Comparison of ENCODE assay signal across 8 cellular contexts in the genomic region with DNA sequence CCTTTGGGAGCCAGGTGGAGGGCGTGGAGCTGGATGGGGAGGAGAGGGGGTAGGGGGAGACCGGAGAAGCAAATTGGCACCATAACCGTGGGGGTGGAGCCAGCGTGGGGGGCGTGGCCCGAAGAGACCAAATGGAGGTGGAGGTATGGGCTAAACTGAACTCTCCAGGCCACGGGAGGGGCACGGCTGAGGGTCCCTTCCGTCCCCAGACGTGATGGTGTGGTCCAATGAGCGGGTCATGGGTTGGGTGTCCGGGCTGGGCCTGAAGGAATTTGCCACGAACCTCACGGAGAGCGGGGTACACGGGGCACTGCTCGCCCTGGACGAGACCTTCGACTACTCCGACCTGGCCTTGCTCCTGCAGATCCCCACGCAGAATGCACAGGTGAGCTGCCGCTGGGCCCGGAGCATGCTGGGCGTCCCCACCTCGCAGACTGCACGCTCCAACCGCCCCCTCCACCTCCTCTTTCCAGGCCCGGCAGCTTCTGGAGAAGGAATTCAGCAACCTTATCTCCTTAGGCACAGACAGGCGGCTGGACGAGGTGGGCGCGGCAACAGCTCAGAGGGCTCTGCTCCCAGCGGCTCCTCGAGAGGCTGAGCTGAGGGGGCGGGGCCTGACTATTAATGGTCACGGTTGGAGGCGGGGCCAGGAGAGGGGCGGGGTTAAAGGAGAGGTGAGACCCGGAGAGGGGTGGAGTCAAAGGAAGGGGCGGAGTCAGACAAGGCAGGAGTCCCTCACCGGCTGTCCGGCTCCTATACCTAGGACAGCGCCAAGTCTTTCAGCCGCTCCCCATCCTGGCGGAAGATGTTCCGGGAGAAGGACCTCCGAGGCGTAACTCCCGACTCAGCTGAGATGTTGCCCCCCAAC. TPM values are rescaled to one million over a fixed set of nuclear protein-coding genes. Genes with fewer than 3 reads are reported as not detected.
A peak's percentile ranks its signal among the peaks of the same experiment; 100 is the strongest.
DNase-seq lines count a peak whose midpoint lies in the region; ATAC-seq and TF ChIP-seq lines count a peak whose summit lies in the region.

No MANE protein-coding gene starts in this region.

- no peak overlapping the region for H3K56ac ChIP-seq in IMR-90 (ENCODE audit: extremely low read depth, insufficient read depth, low read length)

- 0 out of 2 replicates have a peak overlapping the region, but pooled peaks have one; percentile 3 for H4K5ac ChIP-seq in IMR-90 (ENCODE audit: low read depth, low read length)

- POLR2A ChIA-PET in CD8-positive, alpha-beta T cell (lab: Charles Lee) = interaction anchor here (1.1 kb wide), 1 partner anchor 9 kb away, joined by 3 read pairs; no protein-coding TSS in a partner anchor
- POLR2A ChIA-PET in IMR-90 (lab: Charles Lee; ENCODE audit: unreplicated experiment) (no interaction called here), PC-3 (lab: Charles Lee; ENCODE audit: unreplicated experiment) (interaction anchor here (0.6 to 0.7 kb wide), 3 partner anchors 50 to 181 kb away, joined by 4 to 18 read pairs (median 5); no protein-coding TSS in a partner anchor)

- H2AFZ ChIP-seq in IMR-90 (replicated peaks; ENCODE audit: low read length, poor library complexity) (peak overlapping the region; percentile 98), PC-3 (ENCODE audit: low read length) (peak overlapping the region; percentile 70)

- intact Hi-C loops in CD8-positive, alpha-beta T cell (cut with DNase I, micrococcal nuclease) = loop anchor here (2.0 to 5.0 kb wide), 3 partner anchors 30 to 152 kb away; a partner anchor contains a TSS
- intact Hi-C loops in IMR-90 (cut with micrococcal nuclease) = loop anchor here (1.0 kb wide), 1 partner anchor 30 kb away; a partner anchor contains a TSS
- intact Hi-C loops in PC-3 (cut with micrococcal nuclease) = no loop called here

- no peak for TF ChIP-seq CTCF in CD8-positive, alpha-beta T cell (IDR thresholded peaks at IDR 0.05)
- TF ChIP-seq CTCF in IMR-90 (conservative IDR thresholded peaks at IDR 0.05; ENCODE audit: low read depth, low read length) (no peak), PC-3 (conservative IDR thresholded peaks at IDR 0.05; ENCODE audit: low read depth, low read length) (no peak), epithelial cell of esophagus (IDR thresholded peaks at IDR 0.05; ENCODE audit: insufficient read depth, low read depth, low read length, missing control alignments) (no peak), mesothelial cell of epicardium (IDR thresholded peaks at IDR 0.05; ENCODE audit: unreplicated experiment) (no peak)

- BruUV-seq in IMR-90 (replicated peaks; lab: Mats Ljungman, UMichigan) (no TSS peak), PC-3 (replicated peaks; lab: Mats Ljungman, UMichigan) (no TSS peak)

- no peaks in the 10 kb centered on the region for H3F3A ChIP-seq in PC-3 (ENCODE audit: low read length, unreplicated experiment)

- CTCF ChIA-PET in CD8-positive, alpha-beta T cell (lab: Charles Lee) = interaction anchor here (0.8 to 3.9 kb wide), 6 partner anchors 15 to 156 kb away, joined by 3 to 19 read pairs (median 4); a partner anchor contains a TSS
- CTCF ChIA-PET in IMR-90 (lab: Yijun Ruan, JAX) = interaction anchor here (2.0 kb wide), 1 partner anchor 51 kb away, joined by 6 read pairs; no protein-coding TSS in a partner anchor
- CTCF ChIA-PET in PC-3 (lab: Charles Lee) = interaction anchor here (0.6 to 2.0 kb wide), 4 partner anchors 21 to 74 kb away, joined by 4 to 11 read pairs (median 6); no protein-coding TSS in a partner anchor

- no peak overlapping the region for H2BK20ac ChIP-seq in IMR-90 (ENCODE audit: low read depth, low read length)

- no peak overlapping the region for H3K23ac ChIP-seq in IMR-90 (ENCODE audit: low read depth, low read length)

- no peak overlapping the region for H2BK120ac ChIP-seq in IMR-90 (ENCODE audit: low read depth, low read length)

- peak overlapping the region; percentile 91 for H3K4me2 ChIP-seq in IMR-90 (ENCODE audit: low read depth, low read length)
- H3K4me2 ChIP-seq in PC-3 (ENCODE audit: low read length) = peak overlapping the region; percentile 91

- in situ Hi-C loops in IMR-90 (cut with MboI; ENCODE audit: low sequenced_read_pairs) = no loop called here

- peak; percentile 53 to 83 (median 75) for DNase-seq in CD8-positive, alpha-beta T cell
- DNase-seq in IMR-90 (peak; percentile 86), PC-3 (peak; percentile 99), epithelial cell of esophagus (ENCODE audit: low read depth) (peak; percentile 97), mesothelial cell of epicardium (ENCODE audit: low spot score in 2 of 2, unreplicated experiment in 2 of 2) (peak; percentile 100)
- DNase-seq in activated T-cell treated with anti-CD3 and anti-CD28 coated beads, Interleukin-2, amount 50 U/mL, for 1 hour = peak; percentile 76
- peak; percentile 48 to 60 for DNase-seq in stimulated activated CD8-positive, alpha-beta memory T cell treated with anti-CD3 and anti-CD28 coated beads, Interleukin-15, amount 100 ng/mL, for 4 hours (ENCODE audit: low read depth in 2 of 2)

- peaks cover 47% of the 10 kb centered on the region for H3K4me1 ChIP-seq in CD8-positive, alpha-beta T cell (ENCODE audit: insufficient read depth, low read length)
- peaks cover 12% of the 10 kb centered on the region for H3K4me1 ChIP-seq in IMR-90 (ENCODE audit: control insufficient read depth, insufficient read depth, low read length)
- peaks cover 25% of the 10 kb centered on the region for H3K4me1 ChIP-seq in PC-3 (ENCODE audit: insufficient read depth, low read length)

- H2BK5ac ChIP-seq in IMR-90 (ENCODE audit: low read depth, low read length, poor library complexity, severe bottlenecking) = no peak overlapping the region

- ATAC-seq in CD8-positive, alpha-beta T cell = peak; percentile 61
- ATAC-seq in IMR-90 (ENCODE audit: low read depth) (peak; percentile 83), PC-3 (peak; percentile 70), HG03045 (IDR thresholded peaks at IDR 0.05; ENCODE audit: unreplicated experiment) (no peak)

- H3K9me3 ChIP-seq in CD8-positive, alpha-beta T cell (ENCODE audit: low read length) = no peaks in the 10 kb centered on the region
- H3K9me3 ChIP-seq in IMR-90 (ENCODE audit: control insufficient read depth, insufficient read depth, low read length) (no peaks in the 10 kb centered on the region), PC-3 (ENCODE audit: low read length) (no peaks in the 10 kb centered on the region)

- H3K9me1 ChIP-seq in IMR-90 (ENCODE audit: insufficient read depth, low read length) = no peaks in the 10 kb centered on the region

- peaks cover 34% of the 10 kb centered on the region for H3K4me1 Mint-ChIP-seq in CD8-positive, alpha-beta T cell (ENCODE audit: low read depth)
- peaks cover 35% of the 10 kb centered on the region for H3K4me1 Mint-ChIP-seq in mesothelial cell of epicardium

- H3K36me3 Mint-ChIP-seq in CD8-positive, alpha-beta T cell = no peaks in the 10 kb centered on the region
- H3K36me3 Mint-ChIP-seq in mesothelial cell of epicardium = no peaks in the 10 kb centered on the region

- H4K8ac ChIP-seq in IMR-90 (ENCODE audit: low read depth in 2 of 2, low read length in 2 of 2) = peak overlapping the region in 1 of 2 experiments; percentile 54; a peak in 1 of 4 replicates

- peak overlapping the region; percentile 79 for H2AK9ac ChIP-seq in IMR-90 (replicated peaks; ENCODE audit: low read depth, low read length, poor library complexity)

- peak overlapping the region; percentile 69 for H3K4ac ChIP-seq in IMR-90 (ENCODE audit: low read depth, low read length)

- H3K4me3 Mint-ChIP-seq in CD8-positive, alpha-beta T cell = peak overlapping the region; percentile 78
- peak overlapping the region; percentile 89 for H3K4me3 Mint-ChIP-seq in mesothelial cell of epicardium

- H3K4me3 ChIP-seq in CD8-positive, alpha-beta T cell (ENCODE audit: low read depth, low read length) = peak overlapping the region; percentile 60
- H3K4me3 ChIP-seq in IMR-90 (ENCODE audit: insufficient read depth, low read depth, low read length) (peak overlapping the region; percentile 53), PC-3 (ENCODE audit: low read length) (peak overlapping the region; percentile 71), epithelial cell of esophagus (ENCODE audit: low read length) (peak overlapping the region; percentile 77)

- H3K9me2 ChIP-seq in PC-3 (replicated peaks; ENCODE audit: low read length) = no peaks in the 10 kb centered on the region

- no peak overlapping the region for H4K91ac ChIP-seq in IMR-90 (ENCODE audit: insufficient read depth, low read depth, low read length)

- no peaks in the 10 kb centered on the region for H3K79me2 ChIP-seq in PC-3 (ENCODE audit: low read length)

- peaks cover 65% of the 10 kb centered on the region for H3K27me3 Mint-ChIP-seq in CD8-positive, alpha-beta T cell (ENCODE audit: low read depth)
- H3K27me3 Mint-ChIP-seq in mesothelial cell of epicardium (ENCODE audit: low read depth) = no peaks in the 10 kb centered on the region

- H2AK5ac ChIP-seq in IMR-90 (ENCODE audit: low read depth, low read length) = no peak overlapping the region; the same call in 1 of the 2 replicates

- no peak overlapping the region for H3K27ac ChIP-seq in CD8-positive, alpha-beta T cell (ENCODE audit: low read depth, low read length)
- H3K27ac ChIP-seq in IMR-90 (ENCODE audit: insufficient read depth, low read length) = no peak overlapping the region
- peak overlapping the region; percentile 44; the same call in 1 of the 2 replicates for H3K27ac ChIP-seq in PC-3 (ENCODE audit: low read length)

- 0 out of 4 replicates have a peak, but pooled peaks cover 0 to 7% of the 10 kb centered on the region in 2 experiments for H3K79me1 ChIP-seq in IMR-90 (ENCODE audit: low read depth in 1 of 2, low read length in 2 of 2)

- dilution Hi-C loops in IMR-90 (cut with HindIII; ENCODE audit: low sequenced_read_pairs, unreplicated experiment) = no loop called here

- no peak for TF ChIP-seq RAD21 in IMR-90 (IDR thresholded peaks at IDR 0.05; ENCODE audit: low read length)

- H3K14ac ChIP-seq in IMR-90 (replicated peaks; ENCODE audit: low read depth, low read length) = no peak overlapping the region

- no peaks in the 10 kb centered on the region for H3K9me3 Mint-ChIP-seq in CD8-positive, alpha-beta T cell
- peaks cover 1% of the 10 kb centered on the region for H3K9me3 Mint-ChIP-seq in mesothelial cell of epicardium

- H2BK15ac ChIP-seq in IMR-90 (ENCODE audit: low read depth, low read length) = no peak overlapping the region

- H4K20me1 ChIP-seq in IMR-90 (ENCODE audit: insufficient read depth, low read length) (no peaks in the 10 kb centered on the region), PC-3 (ENCODE audit: low read length) (no peaks in the 10 kb centered on the region)

- no peak overlapping the region for H3K18ac ChIP-seq in IMR-90 (ENCODE audit: low read depth, low read length)

- H3K27ac Mint-ChIP-seq in CD8-positive, alpha-beta T cell = no peak overlapping the region
- peak overlapping the region; percentile 96 for H3K27ac Mint-ChIP-seq in mesothelial cell of epicardium

- TF ChIP-seq POLR2A in IMR-90 (IDR thresholded peaks at IDR 0.05; ENCODE audit: low read depth, low read length) = no peak

- no peaks in the 10 kb centered on the region for H3K36me3 ChIP-seq in CD8-positive, alpha-beta T cell (ENCODE audit: insufficient read depth, low read length)
- no peaks in the 10 kb centered on the region for H3K36me3 ChIP-seq in IMR-90 (ENCODE audit: control insufficient read depth, insufficient read depth, low read length)
- H3K36me3 ChIP-seq in PC-3 (ENCODE audit: low read depth, low read length) = no peaks in the 10 kb centered on the region

- WGBS in IMR-90 (ENCODE audit: extremely low coverage in 2 of 2, insufficient read length in 1 of 2), 2 experiments = 6% methylated on average over 11 of the region's 49 CpGs; no CpG with 5 or more reads in 1 of the 2 experiments

- peaks cover 39% of the 10 kb centered on the region for H3K27me3 ChIP-seq in CD8-positive, alpha-beta T cell (ENCODE audit: insufficient read depth, low read length)
- H3K27me3 ChIP-seq in IMR-90 (ENCODE audit: control insufficient read depth, insufficient read depth, low read length) = no peaks in the 10 kb centered on the region
- no peaks in the 10 kb centered on the region for H3K27me3 ChIP-seq in PC-3 (ENCODE audit: low read length)

- H3K9ac ChIP-seq in IMR-90 (ENCODE audit: low read depth, low read length) (no peak overlapping the region; the same call in 1 of the 2 replicates), PC-3 (ENCODE audit: low read length) (peak overlapping the region; percentile 75)

RNA-seq across cellular contexts. Expression of a gene that starts 6.2 kb away (rescaled TPM):
- not detected for total RNA-seq in CD8-positive, alpha-beta T cell
- total RNA-seq in IMR-90 (2012; rRNA removed) = not detected in 2 replicates
- 0.03 TPM in 1 of 2 replicates, not detected in the other for polyA plus RNA-seq in IMR-90 (2012; rRNA removed)
- polyA plus RNA-seq in IMR-90 (2012; cell fraction: cytosol; rRNA removed) = 0.02 TPM in 1 of 2 replicates, not detected in the other
- polyA plus RNA-seq in IMR-90 (2012; cell fraction: nucleus; rRNA removed; ENCODE audit: low replicate concordance) = 0.08 and 0.13 TPM in 2 replicates
- not detected in 2 replicates for total RNA-seq in PC-3 (2014; rRNA removed)
- total RNA-seq in mesothelial cell of epicardium = 13.6 to 17.6 TPM (median 14.7 TPM) in 3 replicates

RNA-seq across cellular contexts. Expression of a gene that starts 8.6 kb away (rescaled TPM):
- total RNA-seq in CD8-positive, alpha-beta T cell = not detected
- total RNA-seq in IMR-90 (2012; rRNA removed) = 1.9 and 2.2 TPM in 2 replicates
- polyA plus RNA-seq in IMR-90 (2012; rRNA removed) = 17.4 and 19.7 TPM in 2 replicates
- polyA plus RNA-seq in IMR-90 (2012; cell fraction: cytosol; rRNA removed) = 10.1 and 12.8 TPM in 2 replicates
- polyA plus RNA-seq in IMR-90 (2012; cell fraction: nucleus; rRNA removed; ENCODE audit: low replicate concordance) = 115 and 216 TPM in 2 replicates
- total RNA-seq in PC-3 (2014; rRNA removed) = 30.0 and 40.4 TPM in 2 replicates
- 45.9 to 58.5 TPM (median 53.5 TPM) in 3 replicates for total RNA-seq in mesothelial cell of epicardium

RNA-seq across cellular contexts. Expression of a gene that starts 29.7 kb away (rescaled TPM):
- total RNA-seq in CD8-positive, alpha-beta T cell = 1 to 10 TPM; 3.0 to 4.0 TPM
- 0.83 and 0.90 TPM in 2 replicates for total RNA-seq in IMR-90 (2012; rRNA removed)
- polyA plus RNA-seq in IMR-90 (2012; rRNA removed) = 1.9 and 2.4 TPM in 2 replicates
- polyA plus RNA-seq in IMR-90 (2012; cell fraction: cytosol; rRNA removed) = 1.5 and 2.9 TPM in 2 replicates
- polyA plus RNA-seq in IMR-90 (2012; cell fraction: nucleus; rRNA removed; ENCODE audit: low replicate concordance) = 5.7 and 7.5 TPM in 2 replicates
- total RNA-seq in PC-3 (2014; rRNA removed) = 56.3 and 59.0 TPM in 2 replicates
- total RNA-seq in mesothelial cell of epicardium = 9.9 to 11.9 TPM (median 11.6 TPM) in 3 replicates

RNA-seq across cellular contexts. Expression of a gene that starts 30.1 kb away (rescaled TPM):
- under 1 TPM; 0.60 to 0.81 TPM for total RNA-seq in CD8-positive, alpha-beta T cell
- total RNA-seq in IMR-90 (2012; rRNA removed) = 0.28 TPM in 1 of 2 replicates, not detected in the other
- 1.2 and 2.0 TPM in 2 replicates for polyA plus RNA-seq in IMR-90 (2012; rRNA removed)
- polyA plus RNA-seq in IMR-90 (2012; cell fraction: cytosol; rRNA removed) = 2.3 TPM in 2 replicates
- polyA plus RNA-seq in IMR-90 (2012; cell fraction: nucleus; rRNA removed; ENCODE audit: low replicate concordance) = 0.85 and 0.98 TPM in 2 replicates
- total RNA-seq in PC-3 (2014; rRNA removed) = 0.15 TPM in 1 of 2 replicates, not detected in the other
- total RNA-seq in mesothelial cell of epicardium = 0.94 to 1.6 TPM (median 0.97 TPM) in 3 replicates

RNA-seq across cellular contexts. Expression of a gene that starts 34.8 kb away (rescaled TPM):
- 1 to 10 TPM; 2.7 to 5.3 TPM for total RNA-seq in CD8-positive, alpha-beta T cell
- total RNA-seq in IMR-90 (2012; rRNA removed) = 2.8 and 3.8 TPM in 2 replicates
- 8.0 and 9.9 TPM in 2 replicates for polyA plus RNA-seq in IMR-90 (2012; rRNA removed)
- polyA plus RNA-seq in IMR-90 (2012; cell fraction: cytosol; rRNA removed) = 13.4 and 19.1 TPM in 2 replicates
- polyA plus RNA-seq in IMR-90 (2012; cell fraction: nucleus; rRNA removed; ENCODE audit: low replicate concordance) = 14.2 and 30.4 TPM in 2 replicates
- 5.8 and 11.6 TPM in 2 replicates for total RNA-seq in PC-3 (2014; rRNA removed)
- total RNA-seq in mesothelial cell of epicardium = 9.6 to 12.8 TPM (median 9.8 TPM) in 3 replicates

Comparison
In these comparisons a context has a peak if more than half of its experiments do, and no peak if none do; other contexts are left out.
1. RNA of a gene that starts 6.2 kb away (total RNA-seq): 13.6 to 17.6 TPM in mesothelial cell of epicardium; not detected in CD8-positive, alpha-beta T cell, not detected in IMR-90 and not detected in PC-3; every median in the first group is over 10 times any median in the second.
2. Peak in every context shown above with its lines, with median percentiles within 50 percentile points of each other: DNase-seq and H3K4me3 ChIP-seq.